In genomic region chr13:52454459-52454824, GRCh38 we compare ENCODE assay signal across 7 cellular contexts. TPM values are rescaled to one million over a fixed set of nuclear protein-coding genes. Genes with fewer than 3 reads are reported as not detected.
DNase-seq lines count a peak whose midpoint lies in the region; ATAC-seq and TF ChIP-seq lines count a peak whose summit lies in the region.

No MANE protein-coding gene starts in this region.

- H3K36me3 Mint-ChIP-seq in naive thymus-derived CD8-positive, alpha-beta T cell = peaks cover 0 to 3% (median 0%) of the 10 kb centered on the region in 3 donors

- H3K27me3 Mint-ChIP-seq in naive thymus-derived CD8-positive, alpha-beta T cell = peaks cover 0 to 1% (median 0%) of the 10 kb centered on the region in 5 donors

- H3K27ac ChIP-seq in HL-60 (replicated peaks) = peak overlapping the region; percentile 85
- H3K27ac ChIP-seq in dorsolateral prefrontal cortex = peak overlapping the region in 56 of 59 donors; percentile 5 to 91 (median 77)

- TF ChIP-seq CTCF in HL-60 (IDR thresholded peaks at IDR 0.05; ENCODE audit: insufficient read depth, low read length) (no peak), dorsolateral prefrontal cortex (IDR thresholded peaks at IDR 0.05 in 54 of 56, conservative IDR thresholded peaks at IDR 0.05 in 2 of 56; ENCODE audit: low read depth in 1 of 56, partially characterized antibody in 56 of 56) (no peak)

- DNase-seq in GF-D8 (lab: John Stamatoyannopoulos, UW) (peak; percentile 15), HL-60 (ENCODE audit: low read depth in 1 of 2, low spot score in 1 of 2) (peak in 1 of 2 experiments; percentile 52), SHP77 (lab: John Stamatoyannopoulos, UW) (peak; percentile 45 to 70), dorsolateral prefrontal cortex (peak in 1 of 10 donors; percentile 30)
- peak in 4 of 10 donors; percentile 2 to 64 (median 22) for DNase-seq in naive thymus-derived CD8-positive, alpha-beta T cell
- DNase-seq in stimulated activated CD8-positive, alpha-beta memory T cell treated with anti-CD3 and anti-CD28 coated beads, Interleukin-4, amount 100 ng/mL, for 48 hours = no peak

- intact Hi-C loops in dorsolateral prefrontal cortex (cut with DNase I) = loop anchor here (5.0 to 10.0 kb wide), 3 partner anchors 112 to 442 kb away; partner anchors contain the start of genes ALG11 (in 2 of the 2) and ATP7B (in 2 of the 2)

- H3K4me1 Mint-ChIP-seq in naive thymus-derived CD8-positive, alpha-beta T cell = peaks cover 19 to 44% (median 37%) of the 10 kb centered on the region in 4 donors

- ATAC-seq in GM19452 (IDR thresholded peaks at IDR 0.05; ENCODE audit: unreplicated experiment) = peak; percentile 37
- ATAC-seq in naive thymus-derived CD8-positive, alpha-beta T cell = peak; percentile 4 to 5

- H3K9me3 Mint-ChIP-seq in naive thymus-derived CD8-positive, alpha-beta T cell = no peaks in the 10 kb centered on the region

- no peaks in the 10 kb centered on the region for H3K27me3 ChIP-seq in HL-60 (ENCODE audit: insufficient read depth, poor library complexity, severe bottlenecking)
- no peaks in the 10 kb centered on the region for H3K27me3 ChIP-seq in dorsolateral prefrontal cortex

- peak overlapping the region; percentile 91 to 99 (median 96) for H3K4me3 Mint-ChIP-seq in naive thymus-derived CD8-positive, alpha-beta T cell

- peak overlapping the region; percentile 52 for H3K4me3 ChIP-seq in HL-60 (replicated peaks; ENCODE audit: insufficient read depth, low read length)
- peak overlapping the region; percentile 59 to 94 (median 82) for H3K4me3 ChIP-seq in dorsolateral prefrontal cortex

- POLR2A ChIA-PET in naive thymus-derived CD8-positive, alpha-beta T cell (lab: Charles Lee) = no interaction called here

- peak overlapping the region; percentile 97 to 100 (median 99) for H3K27ac Mint-ChIP-seq in naive thymus-derived CD8-positive, alpha-beta T cell

RNA-seq across cellular contexts. Expression of gene CKAP2, which starts 0.8 kb away (rescaled TPM):
- total RNA-seq in dorsolateral prefrontal cortex = 10 to 100 TPM in 115 of 120 experiments, 1 to 10 TPM in 5; 9.0 to 26.3 (median 15.7) TPM
- total RNA-seq in naive thymus-derived CD8-positive, alpha-beta T cell = 10 to 100 TPM in 1 of 2 experiments, 1 to 10 TPM in 1; 10.0 to 15.2 TPM
- polyA plus RNA-seq in naive thymus-derived CD8-positive, alpha-beta T cell = 1 to 10 TPM; 8.3 to 9.8 (median 8.7) TPM

RNA-seq across cellular contexts. Expression of gene VPS36, which starts 4.0 kb away (rescaled TPM):
- 10 to 100 TPM; 34.5 to 82.0 (median 58.9) TPM for total RNA-seq in dorsolateral prefrontal cortex
- total RNA-seq in naive thymus-derived CD8-positive, alpha-beta T cell = 10 to 100 TPM; 65.3 to 65.4 TPM
- 10 to 100 TPM; 33.2 to 38.2 (median 36.6) TPM for polyA plus RNA-seq in naive thymus-derived CD8-positive, alpha-beta T cell

RNA-seq across cellular contexts. Expression of gene THSD1, which starts 48.5 kb away (rescaled TPM):
- 10 to 100 TPM in 26 of 120 experiments, 1 to 10 TPM in 94; 2.5 to 22.3 (median 7.9) TPM for total RNA-seq in dorsolateral prefrontal cortex
- total RNA-seq in naive thymus-derived CD8-positive, alpha-beta T cell = 1 to 10 TPM in 1 of 2 experiments, under 1 TPM in 1; 0.60 to 1.1 TPM
- under 1 TPM in 1 of 3 donors, not detected in 2; 0.23 TPM for polyA plus RNA-seq in naive thymus-derived CD8-positive, alpha-beta T cell
